Comparison of ENCODE assay signal across 17 cellular contexts in genomic region chr5:169667896-169668674, GRCh38. TPM values are rescaled to one million over a fixed set of nuclear protein-coding genes. Genes with fewer than 3 reads are reported as not detected.
DNase-seq lines count a peak whose midpoint lies in the region; ATAC-seq and TF ChIP-seq lines count a peak whose summit lies in the region.
"Had no signal": no experiment of that assay in that cellular context is flagged by ENCODE, and none has a peak within 500 bp of the region (broad histone marks: within the 10 kb centered on the region; RNA-seq: fewer than 3 reads in every experiment).

No MANE protein-coding gene starts in this region.

- H3K36me3 ChIP-seq in IMR-90 (ENCODE audit: control insufficient read depth, insufficient read depth, low read length) (no peaks in the 10 kb centered on the region), Caco-2 (ENCODE audit: control insufficient read depth, insufficient read depth, low read length) (no peaks in the 10 kb centered on the region)
- H3K36me3 ChIP-seq: SJCRH30, thoracic aorta had no signal

- no peak overlapping the region for H3K27ac ChIP-seq in IMR-90 (ENCODE audit: insufficient read depth, low read length)
- H3K27ac ChIP-seq: HL-60, SJCRH30, thoracic aorta had no signal

- H4K20me1 ChIP-seq in IMR-90 (ENCODE audit: insufficient read depth, low read length), result no peaks in the 10 kb centered on the region

- 0 out of 2 replicates have a peak overlapping the region, but pooled peaks have one; percentile 27 for H2BK20ac ChIP-seq in IMR-90 (ENCODE audit: low read depth, low read length)

- H3K27me3 ChIP-seq in IMR-90 (ENCODE audit: control insufficient read depth, insufficient read depth, low read length) (no peaks in the 10 kb centered on the region), Caco-2 (replicated peaks; ENCODE audit: control insufficient read depth, insufficient read depth, low read length) (no peaks in the 10 kb centered on the region; the same call in 1 of the 2 replicates)

- H3K23ac ChIP-seq in IMR-90 (ENCODE audit: low read depth, low read length), result no peak overlapping the region

- ATAC-seq in IMR-90 (ENCODE audit: low read depth) (peak; percentile 54), GM21360 (IDR thresholded peaks at IDR 0.05; ENCODE audit: unreplicated experiment) (no peak)
- no peak for ATAC-seq in activated CD4-positive, alpha-beta T cell treated with anti-CD3 and anti-CD28 coated beads for 36 hours

- no peaks in the 10 kb centered on the region for H3K36me3 Mint-ChIP-seq in Caco-2 (ENCODE audit: insufficient read depth, unreplicated experiment)
- H3K36me3 Mint-ChIP-seq in activated CD4-positive, alpha-beta T cell treated with anti-CD3 and anti-CD28 coated beads for 36 hours (ENCODE audit: low read depth), result peaks cover 38% of the 10 kb centered on the region
- H3K36me3 Mint-ChIP-seq: brain had no signal

- WGBS in IMR-90 (ENCODE audit: extremely low coverage in 2 of 2, insufficient read length in 1 of 2), 2 experiments, result no CpG with 5 or more reads among the region's 9 CpGs

- H3K9me3 ChIP-seq in IMR-90 (ENCODE audit: control insufficient read depth, insufficient read depth, low read length) (no peaks in the 10 kb centered on the region), Caco-2 (peaks cover 8% of the 10 kb centered on the region; the same call in 1 of the 2 replicates)
- H3K9me3 ChIP-seq: SJCRH30, thoracic aorta had no signal

- intact Hi-C loops in IMR-90 (cut with micrococcal nuclease), result no loop called here
- intact Hi-C loops in Caco-2 (cut with micrococcal nuclease; ENCODE audit: unreplicated experiment), result no loop called here
- intact Hi-C loops in activated CD4-positive, alpha-beta T cell treated with anti-CD3 and anti-CD28 coated beads for 36 hours (cut with DNase I, micrococcal nuclease), result no loop called here

- peaks cover 11% of the 10 kb centered on the region for H3K27me3 Mint-ChIP-seq in Caco-2 (ENCODE audit: insufficient read depth, unreplicated experiment)
- H3K27me3 Mint-ChIP-seq in activated CD4-positive, alpha-beta T cell treated with anti-CD3 and anti-CD28 coated beads for 36 hours, result no peaks in the 10 kb centered on the region
- H3K27me3 Mint-ChIP-seq: brain had no signal

- no peak overlapping the region for H4K5ac ChIP-seq in IMR-90 (ENCODE audit: low read depth, low read length)

- no peak overlapping the region for H4K8ac ChIP-seq in IMR-90 (ENCODE audit: low read depth in 2 of 2, low read length in 2 of 2)

- peaks cover 5% of the 10 kb centered on the region for H3K4me1 ChIP-seq in IMR-90 (ENCODE audit: control insufficient read depth, insufficient read depth, low read length)
- H3K4me1 ChIP-seq in Caco-2, result no peaks in the 10 kb centered on the region
- H3K4me1 ChIP-seq: SJCRH30 had no signal

- no peak overlapping the region for H3K4ac ChIP-seq in IMR-90 (ENCODE audit: low read depth, low read length)

- TF ChIP-seq POLR2A in IMR-90 (IDR thresholded peaks at IDR 0.05; ENCODE audit: low read depth, low read length), result no peak

- peaks cover 10% of the 10 kb centered on the region for H3K9me3 Mint-ChIP-seq in Caco-2 (ENCODE audit: unreplicated experiment)
- peaks cover 3% of the 10 kb centered on the region for H3K9me3 Mint-ChIP-seq in activated CD4-positive, alpha-beta T cell treated with anti-CD3 and anti-CD28 coated beads for 36 hours (ENCODE audit: low read depth)

- H3K79me1 ChIP-seq in IMR-90 (ENCODE audit: low read depth in 1 of 2, low read length in 2 of 2), result no peaks in the 10 kb centered on the region

- TF ChIP-seq RAD21 in IMR-90 (IDR thresholded peaks at IDR 0.05; ENCODE audit: low read length), result no peak

- peak overlapping the region; percentile 51 for H2BK120ac ChIP-seq in IMR-90 (ENCODE audit: low read depth, low read length)

- peaks cover 3% of the 10 kb centered on the region; the same call in 1 of the 2 replicates for H3K9me1 ChIP-seq in IMR-90 (ENCODE audit: insufficient read depth, low read length)

- H3K4me3 ChIP-seq in IMR-90 (ENCODE audit: insufficient read depth, low read depth, low read length), result no peak overlapping the region
- H3K4me3 ChIP-seq in Caco-2 (ENCODE audit: low read depth, low read length), result no peak overlapping the region
- H3K4me3 ChIP-seq: SJCRH30, thoracic aorta had no signal

- in situ Hi-C loops in IMR-90 (cut with MboI; ENCODE audit: low sequenced_read_pairs), result no loop called here

- dilution Hi-C loops in IMR-90 (cut with HindIII; ENCODE audit: low sequenced_read_pairs, unreplicated experiment), result no loop called here

- H3K27ac Mint-ChIP-seq in Caco-2 (ENCODE audit: unreplicated experiment), result no peak overlapping the region
- no peak overlapping the region for H3K27ac Mint-ChIP-seq in activated CD4-positive, alpha-beta T cell treated with anti-CD3 and anti-CD28 coated beads for 36 hours
- H3K27ac Mint-ChIP-seq: activated T-helper 1 cell treated with anti-CD3 and anti-CD28 coated beads, Interleukin-12 subunit alpha, Interleukin-12 subunit beta, Interleukin-2, Interleukin-4 antibody, amounts not matched to agents 30 ng/mL and 10 ng/mL and 1 ng/mL, durations not matched to agents 14 hours and 24 hours and 36 hours; brain had no signal

- BruUV-seq in IMR-90 (replicated peaks; lab: Mats Ljungman, UMichigan) (no TSS peak), Caco-2 (replicated peaks; lab: Mats Ljungman, UMichigan) (no TSS peak)

- H2AK5ac ChIP-seq in IMR-90 (ENCODE audit: low read depth, low read length), result no peak overlapping the region

- CTCF ChIA-PET in IMR-90 (lab: Yijun Ruan, JAX) (interaction anchor here (0.9 to 1.9 kb wide), 3 partner anchors 8 to 312 kb away, joined by 3 to 8 read pairs (median 3); partner anchors contain the start of gene INSYN2B), Caco-2 (lab: Charles Lee) (no interaction called here)
- CTCF ChIA-PET in activated CD4-positive, alpha-beta T cell treated with anti-CD3 and anti-CD28 coated beads for 36 hours (lab: Charles Lee), result no interaction called here

- DNase-seq in DMS 273 (lab: John Stamatoyannopoulos, UW; ENCODE audit: unreplicated experiment) (peak; percentile 70), IMR-90 (peak; percentile 17), T1000 (lab: John Stamatoyannopoulos, UW) (peak; percentile 8), iris pigment epithelial cell (ENCODE audit: low read depth) (peak; percentile 22), Caco-2 (no peak), NCI-H2081 (lab: John Stamatoyannopoulos, UW) (no peak)
- no peak for DNase-seq in activated CD4-positive, alpha-beta T cell treated with anti-CD3 and anti-CD28 coated beads for 36 hours
- DNase-seq: hypothalamus, MV-4-11, NCI-H774, occipital lobe, SJCRH30 had no signal

- H2AK9ac ChIP-seq in IMR-90 (replicated peaks; ENCODE audit: low read depth, low read length, poor library complexity), result no peak overlapping the region

- no peak overlapping the region for H4K91ac ChIP-seq in IMR-90 (ENCODE audit: insufficient read depth, low read depth, low read length)

- no peak overlapping the region for H3K18ac ChIP-seq in IMR-90 (ENCODE audit: low read depth, low read length)

- H3K14ac ChIP-seq in IMR-90 (replicated peaks; ENCODE audit: low read depth, low read length), result no peak overlapping the region

- POLR2A ChIA-PET in IMR-90 (lab: Charles Lee; ENCODE audit: unreplicated experiment), result no interaction called here
- POLR2A ChIA-PET in Caco-2 (lab: Charles Lee), result no interaction called here
- POLR2A ChIA-PET in activated CD4-positive, alpha-beta T cell treated with anti-CD3 and anti-CD28 coated beads for 36 hours (lab: Charles Lee), result no interaction called here

- no peak overlapping the region for H3K4me3 Mint-ChIP-seq in Caco-2 (ENCODE audit: unreplicated experiment)
- no peak overlapping the region for H3K4me3 Mint-ChIP-seq in activated CD4-positive, alpha-beta T cell treated with anti-CD3 and anti-CD28 coated beads for 36 hours
- H3K4me3 Mint-ChIP-seq: activated T-helper 1 cell treated with anti-CD3 and anti-CD28 coated beads, Interleukin-12 subunit alpha, Interleukin-12 subunit beta, Interleukin-2, Interleukin-4 antibody, amounts not matched to agents 30 ng/mL and 10 ng/mL and 1 ng/mL, durations not matched to agents 14 hours and 24 hours and 36 hours; brain had no signal

- peak overlapping the region; percentile 41; the same call in 1 of the 2 replicates for H3K4me2 ChIP-seq in IMR-90 (ENCODE audit: low read depth, low read length)

- no peak for TF ChIP-seq CTCF in IMR-90 (conservative IDR thresholded peaks at IDR 0.05; ENCODE audit: low read depth, low read length)
- TF ChIP-seq CTCF in Caco-2 (IDR thresholded peaks at IDR 0.05; ENCODE audit: insufficient read depth in 1 of 2, low read depth in 1 of 2, low read length in 1 of 2, severe bottlenecking in 1 of 2, unreplicated experiment in 1 of 2), result no peak

- H3K4me1 Mint-ChIP-seq in Caco-2 (ENCODE audit: low read depth, unreplicated experiment), result no peaks in the 10 kb centered on the region
- H3K4me1 Mint-ChIP-seq in activated CD4-positive, alpha-beta T cell treated with anti-CD3 and anti-CD28 coated beads for 36 hours, result peaks cover 49% of the 10 kb centered on the region

- no peak overlapping the region for H2AFZ ChIP-seq in IMR-90 (replicated peaks; ENCODE audit: low read length, poor library complexity)

- H3K9ac ChIP-seq in IMR-90 (ENCODE audit: low read depth, low read length), result no peak overlapping the region

- H2BK5ac ChIP-seq in IMR-90 (ENCODE audit: low read depth, low read length, poor library complexity, severe bottlenecking), result no peak overlapping the region

- H2BK15ac ChIP-seq in IMR-90 (ENCODE audit: low read depth, low read length), result no peak overlapping the region

- no peak overlapping the region for H3K56ac ChIP-seq in IMR-90 (ENCODE audit: extremely low read depth, insufficient read depth, low read length)

TF ChIP-seq in IMR-90, 13 proteins besides CTCF, POLR2A, EP300 and RAD21 (continues in another document):
- no peak for TF ChIP-seq SMC3 (IDR thresholded peaks at IDR 0.05; ENCODE audit: low read depth, low read length)
- TF ChIP-seq NFE2L2 (IDR thresholded peaks at IDR 0.05; ENCODE audit: low read depth, low read length), result 0 out of 2 replicates have a peak, but pooled peaks have one; percentile 1
- TF ChIP-seq, protein P1, sequence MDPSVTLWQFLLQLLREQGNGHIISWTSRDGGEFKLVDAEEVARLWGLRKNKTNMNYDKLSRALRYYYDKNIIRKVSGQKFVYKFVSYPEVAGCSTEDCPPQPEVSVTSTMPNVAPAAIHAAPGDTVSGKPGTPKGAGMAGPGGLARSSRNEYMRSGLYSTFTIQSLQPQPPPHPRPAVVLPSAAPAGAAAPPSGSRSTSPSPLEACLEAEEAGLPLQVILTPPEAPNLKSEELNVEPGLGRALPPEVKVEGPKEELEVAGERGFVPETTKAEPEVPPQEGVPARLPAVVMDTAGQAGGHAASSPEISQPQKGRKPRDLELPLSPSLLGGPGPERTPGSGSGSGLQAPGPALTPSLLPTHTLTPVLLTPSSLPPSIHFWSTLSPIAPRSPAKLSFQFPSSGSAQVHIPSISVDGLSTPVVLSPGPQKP (IDR thresholded peaks at IDR 0.05; ENCODE audit: borderline replicate concordance, low read depth, low read length), result no peak

RNA-seq across cellular contexts. Expression of gene DOCK2, which starts 31.0 kb away (rescaled TPM):
- total RNA-seq in IMR-90 (2012; rRNA removed) (1.4 and 3.0 TPM in 2 replicates), Caco-2 (2022) (0.09 TPM in 1 of 2 replicates, not detected in the other)
- 0.47 and 0.72 TPM in 2 replicates for polyA plus RNA-seq in IMR-90 (2012; rRNA removed)
- polyA plus RNA-seq in IMR-90 (2012; cell fraction: cytosol; rRNA removed), result 0.25 and 0.32 TPM in 2 replicates
- polyA plus RNA-seq in IMR-90 (2012; cell fraction: nucleus; rRNA removed; ENCODE audit: low replicate concordance), result 0.51 and 0.87 TPM in 2 replicates
- 100 to 1,000 TPM; 189 to 198 TPM for total RNA-seq in activated CD4-positive, alpha-beta T cell treated with anti-CD3 and anti-CD28 coated beads for 36 hours

Comparison
In these comparisons a context has a peak if more than half of its experiments do, and no peak if none do; other contexts are left out.
1. DNase-seq: peak in DMS 273 (single experiment), IMR-90 (single experiment), T1000 (single experiment) and iris pigment epithelial cell (single experiment); none in Caco-2 (0 of 2), activated CD4-positive, alpha-beta T cell treated with anti-CD3 and anti-CD28 coated beads for 36 hours (single experiment) and NCI-H2081 (0 of 2).
2. RNA of gene DOCK2, which starts 31.0 kb away (total RNA-seq): 189 to 198 TPM in activated CD4-positive, alpha-beta T cell treated with anti-CD3 and anti-CD28 coated beads for 36 hours; 1.4 to 3.0 TPM in IMR-90 and 0.09 TPM in Caco-2; every median in the first group is over 10 times any median in the second.